In genomic region chr11:103228807-103229206, GRCh38 we compare ENCODE assay signal across 19 cellular contexts.
DNase-seq lines count a peak whose midpoint lies in the region; ATAC-seq, FAIRE-seq and TF ChIP-seq lines count a peak whose summit lies in the region.
"Had no signal": no experiment of that assay in that cellular context is flagged by ENCODE, and none has a peak within 500 bp of the region (broad histone marks: within the 10 kb centered on the region; RNA-seq: fewer than 3 reads in every experiment).

No MANE protein-coding gene starts in this region.

- no peaks in the 10 kb centered on the region for H3K79me2 ChIP-seq in DND-41 (ENCODE audit: insufficient read depth, low read length)
- no peaks in the 10 kb centered on the region for H3K79me2 ChIP-seq in mesendoderm (ENCODE audit: control insufficient read depth, insufficient read depth, low read length)

- H3K4me1 Mint-ChIP-seq in type B pancreatic cell (ENCODE audit: unreplicated experiment), result no peaks in the 10 kb centered on the region

- H3K27me3 Mint-ChIP-seq in type B pancreatic cell, result no peaks in the 10 kb centered on the region
- H3K27me3 Mint-ChIP-seq: CD4-positive, alpha-beta T cell had no signal

- no peak overlapping the region for H3K27ac Mint-ChIP-seq in type B pancreatic cell
- H3K27ac Mint-ChIP-seq: CD4-positive, alpha-beta T cell had no signal

- H3K9me3 Mint-ChIP-seq in type B pancreatic cell, result no peaks in the 10 kb centered on the region
- H3K9me3 Mint-ChIP-seq: CD4-positive, alpha-beta T cell had no signal

- peak overlapping the region; percentile 7 for H3K56ac ChIP-seq in mesendoderm (ENCODE audit: low read length)

- H3K27ac ChIP-seq in DND-41 (ENCODE audit: low read length) (no peak overlapping the region), WERI-Rb-1 (no peak overlapping the region), mesendoderm (ENCODE audit: low read depth, low read length) (no peak overlapping the region)

- peak overlapping the region; percentile 7 for H3K4ac ChIP-seq in mesendoderm (ENCODE audit: low read depth, low read length)

- H3K4me1 ChIP-seq in DND-41 (ENCODE audit: insufficient read depth, low read length), result no peaks in the 10 kb centered on the region
- H3K4me1 ChIP-seq in mesendoderm (ENCODE audit: control insufficient read depth, low read depth, low read length), result no peaks in the 10 kb centered on the region

- H3K79me1 ChIP-seq in mesendoderm (ENCODE audit: low read length), result no peaks in the 10 kb centered on the region

- H2BK120ac ChIP-seq in mesendoderm (ENCODE audit: low read depth, low read length), result no peak overlapping the region

- H3K4me3 ChIP-seq in DND-41 (ENCODE audit: low read depth in 1 of 2, low read length in 2 of 2), result no peak overlapping the region
- no peak overlapping the region for H3K4me3 ChIP-seq in WERI-Rb-1 (ENCODE audit: low read depth, low read length)
- no peak overlapping the region for H3K4me3 ChIP-seq in mesendoderm (ENCODE audit: low read length)
- H3K4me3 ChIP-seq: K562 had no signal

- no peak for ATAC-seq in DND-41 (ENCODE audit: insufficient read depth, low read depth)
- ATAC-seq: HCT116, K562 had no signal

- H3K18ac ChIP-seq in mesendoderm (ENCODE audit: low read length), result peak overlapping the region; percentile 83

- H2BK5ac ChIP-seq in mesendoderm (ENCODE audit: low read length), result no peak overlapping the region

- no peak for FAIRE-seq in urothelium cell line (lab: Jason Lieb, UNC)
- FAIRE-seq: K562, RCC 7860 had no signal

- no CpG with 5 or more reads among the region's 2 CpGs for WGBS in mesendoderm (ENCODE audit: extremely low coverage, insufficient coverage, low lambda C conversion rate)

- no peaks in the 10 kb centered on the region for H3K27me3 ChIP-seq in DND-41 (ENCODE audit: insufficient read depth, low read length, poor library complexity)
- no peaks in the 10 kb centered on the region for H3K27me3 ChIP-seq in WERI-Rb-1 (ENCODE audit: insufficient read depth, low read depth, severe bottlenecking)
- H3K27me3 ChIP-seq in mesendoderm (ENCODE audit: insufficient read depth, low read length, poor library complexity), result no peaks in the 10 kb centered on the region

- H3K4me3 Mint-ChIP-seq in type B pancreatic cell, result no peak overlapping the region
- H3K4me3 Mint-ChIP-seq: CD4-positive, alpha-beta T cell had no signal

- H3K9ac ChIP-seq in DND-41 (ENCODE audit: low read depth, low read length), result no peak overlapping the region
- H3K9ac ChIP-seq in mesendoderm (ENCODE audit: low read length), result no peak overlapping the region

- H3K36me3 Mint-ChIP-seq in type B pancreatic cell, result peaks cover 33% of the 10 kb centered on the region

- TF ChIP-seq CTCF in DND-41 (IDR thresholded peaks at IDR 0.05; ENCODE audit: borderline replicate concordance, extremely low read depth, low read length, poor library complexity, severe bottlenecking), result no peak
- no peak for TF ChIP-seq CTCF in WERI-Rb-1 (IDR thresholded peaks at IDR 0.05; ENCODE audit: low read depth, low read length)
- TF ChIP-seq CTCF in type B pancreatic cell (conservative IDR thresholded peaks at IDR 0.05), result no peak

- DNase-seq in DND-41 (peak; percentile 15), H4 (ENCODE audit: low spot score) (peak; percentile 15), WERI-Rb-1 (peak; percentile 45), mesendoderm (peak; percentile 14), urothelium cell line (ENCODE audit: low spot score) (no peak), type B pancreatic cell (ENCODE audit: extremely low spot score, unreplicated experiment) (no peak)
- no peak for DNase-seq in activated CD4-positive, alpha-beta T cell treated with anti-CD3 and anti-CD28 coated beads, Interleukin-2, amount 50 U/mL, for 48 hours
- no peak for DNase-seq in activated CD4-positive, alpha-beta T cell treated with anti-CD3 and anti-CD28 coated beads for 1 hour
- DNase-seq: AML-193; CD4-positive, alpha-beta T cell; EL; NCI-H1092; NCI-H1694; NCI-H2107; NCI-H345; SIG-M5 had no signal

- H3K36me3 ChIP-seq in DND-41 (ENCODE audit: insufficient read depth, low read length) (no peaks in the 10 kb centered on the region), WERI-Rb-1 (no peaks in the 10 kb centered on the region), mesendoderm (ENCODE audit: control insufficient read depth, insufficient read depth, low read length) (no peaks in the 10 kb centered on the region)

- H3K4me2 ChIP-seq in DND-41 (ENCODE audit: insufficient read depth, low read length), result no peak overlapping the region
- no peak overlapping the region for H3K4me2 ChIP-seq in mesendoderm (ENCODE audit: low read length)

- H3K23ac ChIP-seq in mesendoderm (ENCODE audit: low read length), result no peak overlapping the region

- no peak overlapping the region for H2BK15ac ChIP-seq in mesendoderm (replicated peaks; ENCODE audit: low read depth)

- H4K20me1 ChIP-seq in DND-41 (ENCODE audit: insufficient read depth, low read length), result no peaks in the 10 kb centered on the region

- H3K9me3 ChIP-seq in DND-41 (ENCODE audit: insufficient read depth, low read length, severe bottlenecking) (no peaks in the 10 kb centered on the region), WERI-Rb-1 (ENCODE audit: severe bottlenecking) (no peaks in the 10 kb centered on the region)

- H2AFZ ChIP-seq in DND-41 (ENCODE audit: low read depth, low read length), result no peak overlapping the region

- H4K5ac ChIP-seq in mesendoderm (ENCODE audit: low read length), result no peak overlapping the region

- no peak overlapping the region for H2AK5ac ChIP-seq in mesendoderm (ENCODE audit: low read length)

- H4K8ac ChIP-seq in mesendoderm (ENCODE audit: low read depth, low read length), result no peak overlapping the region

Comparison
In these comparisons a context has a peak if more than half of its experiments do, and no peak if none do; other contexts are left out.
1. DNase-seq: peak in DND-41 (single experiment), H4 (single experiment), WERI-Rb-1 (single experiment) and mesendoderm (single experiment); none in activated CD4-positive, alpha-beta T cell treated with anti-CD3 and anti-CD28 coated beads, Interleukin-2, amount 50 U/mL, for 48 hours (0 of 2), urothelium cell line (single experiment), type B pancreatic cell (single experiment) and activated CD4-positive, alpha-beta T cell treated with anti-CD3 and anti-CD28 coated beads for 1 hour (single experiment).